Comparison of ENCODE assay signal across 8 cellular contexts in the genomic region with DNA sequence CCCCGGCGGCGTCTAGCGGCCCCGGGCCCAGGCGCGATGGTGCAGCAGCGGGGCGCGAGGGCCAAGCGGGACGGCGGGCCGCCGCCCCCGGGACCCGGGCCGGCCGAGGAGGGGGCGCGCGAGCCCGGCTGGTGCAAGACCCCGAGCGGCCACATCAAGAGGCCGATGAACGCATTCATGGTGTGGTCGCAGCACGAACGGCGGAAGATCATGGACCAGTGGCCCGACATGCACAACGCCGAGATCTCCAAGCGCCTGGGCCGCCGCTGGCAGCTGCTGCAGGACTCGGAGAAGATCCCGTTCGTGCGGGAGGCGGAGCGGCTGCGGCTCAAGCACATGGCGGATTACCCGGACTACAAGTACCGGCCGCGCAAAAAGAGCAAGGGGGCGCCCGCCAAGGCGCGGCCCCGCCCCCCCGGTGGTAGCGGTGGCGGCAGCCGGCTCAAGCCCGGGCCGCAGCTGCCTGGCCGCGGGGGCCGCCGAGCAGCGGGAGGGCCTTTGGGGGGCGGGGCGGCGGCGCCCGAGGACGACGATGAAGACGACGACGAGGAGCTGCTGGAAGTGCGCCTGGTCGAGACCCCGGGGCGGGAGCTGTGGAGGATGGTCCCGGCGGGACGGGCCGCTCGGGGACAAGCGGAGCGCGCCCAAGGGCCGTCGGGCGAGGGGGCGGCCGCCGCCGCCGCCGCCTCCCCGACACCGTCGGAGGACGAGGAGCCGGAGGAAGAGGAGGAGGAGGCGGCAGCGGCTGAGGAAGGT. TPM values are rescaled to one million over a fixed set of nuclear protein-coding genes. Genes with fewer than 3 reads are reported as not detected.
DNase-seq lines count a peak whose midpoint lies in the region; ATAC-seq, FAIRE-seq and TF ChIP-seq lines count a peak whose summit lies in the region.

No MANE protein-coding gene starts in this region.

- DNase-seq in NCI-H2196 (lab: John Stamatoyannopoulos, UW; ENCODE audit: unreplicated experiment) (peak; percentile 36), NCI-H2196 treated with DMSO at 0.1 percent for 48 hours (lab: John Stamatoyannopoulos, UW; ENCODE audit: unreplicated experiment) (no peak), SHP77 (lab: John Stamatoyannopoulos, UW) (peak; percentile 54 to 60), adrenal gland (peak; percentile 71 to 88 (median 74)), left cardiac atrium (peak; percentile 78), pancreas (peak; percentile 63 to 90 (median 76)), NCI-H774 (lab: John Stamatoyannopoulos, UW) (no peak)

- WGBS in adrenal gland, 4 donors, result 0% methylated on average over 101 to 103 of the region's 103 CpGs; no CpG with 5 or more reads in 2 of the 4 donors
- WGBS in pancreas, 2 donors, result 1% methylated on average over 62 to 103 of the region's 103 CpGs

- H3K4me1 ChIP-seq in HUES6 (ENCODE audit: control insufficient read depth, insufficient read depth, low read length) (peaks cover 41% of the 10 kb centered on the region), adrenal gland (replicated peaks in 1 of 2) (peaks cover 20 to 33% of the 10 kb centered on the region in 2 donors), pancreas (peaks cover 0 to 6% (median 6%) of the 10 kb centered on the region in 3 donors)

- FAIRE-seq in pancreas (lab: Jason Lieb, UNC), result no peak

- TF ChIP-seq POLR2A in adrenal gland (IDR thresholded peaks at IDR 0.05), result peak in 1 of 2 donors; percentile 4

- H3K27ac ChIP-seq in HUES6 (ENCODE audit: low read depth, low read length), result peak overlapping the region; percentile 80; the same call in 1 of the 2 replicates
- peak overlapping the region; percentile 72 to 99 (median 94) for H3K27ac ChIP-seq in adrenal gland
- peak overlapping the region; percentile 71 to 96 (median 90) for H3K27ac ChIP-seq in pancreas

- no peaks in the 10 kb centered on the region for H3K9me3 ChIP-seq in HUES6 (ENCODE audit: control insufficient read depth, insufficient read depth, low read depth, low read length)
- no peaks in the 10 kb centered on the region for H3K9me3 ChIP-seq in adrenal gland (replicated peaks in 1 of 3)
- H3K9me3 ChIP-seq in pancreas, result no peaks in the 10 kb centered on the region

- intact Hi-C loops in adrenal gland (cut with DNase I), result no loop called here
- intact Hi-C loops in left cardiac atrium (cut with DNase I), result no loop called here
- intact Hi-C loops in pancreas (cut with DNase I), result no loop called here

- H3K9ac ChIP-seq in HUES6 (ENCODE audit: low read length), result peak overlapping the region; percentile 96

- TF ChIP-seq CTCF in adrenal gland (IDR thresholded peaks at IDR 0.05) (no peak), pancreas (IDR thresholded peaks at IDR 0.05) (no peak)

- H3K36me3 ChIP-seq in HUES6 (ENCODE audit: control insufficient read depth, insufficient read depth, low read length), result peaks cover 6% of the 10 kb centered on the region
- H3K36me3 ChIP-seq in adrenal gland (replicated peaks in 1 of 2), result no peaks in the 10 kb centered on the region
- H3K36me3 ChIP-seq in pancreas, result no peaks in the 10 kb centered on the region

- H3K27me3 ChIP-seq in HUES6 (ENCODE audit: control insufficient read depth, insufficient read depth, low read length) (no peaks in the 10 kb centered on the region), adrenal gland (no peaks in the 10 kb centered on the region), pancreas (no peaks in the 10 kb centered on the region)

- ATAC-seq in left cardiac atrium (peak in 1 of 2 donors; percentile 9), pancreas (peak in 1 of 4 donors; percentile 2)

- H3K4me3 ChIP-seq in HUES6 (ENCODE audit: low read depth, low read length) (peak overlapping the region; percentile 93), adrenal gland (peak overlapping the region in 3 of 4 donors; percentile 37 to 83 (median 42)), pancreas (peak overlapping the region; percentile 57 to 74 (median 70))

RNA-seq across cellular contexts. Expression of gene SOX12, which starts 0.7 kb away (rescaled TPM):
- total RNA-seq in adrenal gland (10 to 100 TPM in 6 of 8 donors, 1 to 10 TPM in 2; 8.8 to 38.8 (median 13.9) TPM), left cardiac atrium (10 to 100 TPM in 1 of 2 donors, 1 to 10 TPM in 1; 8.1 to 11.6 TPM), pancreas (1 to 10 TPM; 4.3 to 8.8 (median 6.5) TPM)
- polyA plus RNA-seq in adrenal gland (10 to 100 TPM in 1 of 3 donors, 1 to 10 TPM in 2; 2.0 to 12.8 (median 5.4) TPM), pancreas (1 to 10 TPM; 2.9 to 4.8 TPM)

RNA-seq across cellular contexts. Expression of gene NRSN2, which starts 20.8 kb away (rescaled TPM):
- total RNA-seq in adrenal gland (100 to 1,000 TPM in 2 of 8 donors, 10 to 100 TPM in 6; 45.5 to 146 (median 82.1) TPM), left cardiac atrium (10 to 100 TPM; 20.6 to 34.9 TPM), pancreas (10 to 100 TPM; 10.7 to 23.0 (median 15.3) TPM)
- polyA plus RNA-seq in adrenal gland (100 to 1,000 TPM in 2 of 3 donors, 10 to 100 TPM in 1; 70.0 to 263 (median 249) TPM), pancreas (10 to 100 TPM; 25.5 to 41.3 TPM)

RNA-seq across cellular contexts. Expression of gene ZCCHC3, which starts 28.7 kb away (rescaled TPM):
- total RNA-seq in adrenal gland (10 to 100 TPM; 14.5 to 21.8 (median 17.3) TPM), left cardiac atrium (10 to 100 TPM; 11.0 to 12.2 TPM), pancreas (1 to 10 TPM; 4.2 to 8.1 (median 6.2) TPM)
- polyA plus RNA-seq in adrenal gland (10 to 100 TPM; 11.1 to 11.5 (median 11.5) TPM), pancreas (10 to 100 TPM in 1 of 2 donors, 1 to 10 TPM in 1; 5.2 to 10.7 TPM)

RNA-seq across cellular contexts. Expression of gene C20orf96, which starts 35.5 kb away (rescaled TPM):
- total RNA-seq in adrenal gland, result 10 to 100 TPM in 1 of 8 donors, 1 to 10 TPM in 7; 2.7 to 20.2 (median 6.3) TPM
- polyA plus RNA-seq in adrenal gland, result 10 to 100 TPM in 1 of 3 donors, 1 to 10 TPM in 2; 5.3 to 13.7 (median 7.6) TPM
- 1 to 10 TPM; 5.5 to 7.2 TPM for total RNA-seq in left cardiac atrium
- 1 to 10 TPM; 2.5 to 6.3 (median 2.9) TPM for total RNA-seq in pancreas
- 1 to 10 TPM; 5.8 to 6.8 TPM for polyA plus RNA-seq in pancreas

RNA-seq across cellular contexts. Expression of gene TRIB3, which starts 54.5 kb away (rescaled TPM):
- total RNA-seq in adrenal gland, result 10 to 100 TPM in 4 of 8 donors, 1 to 10 TPM in 4; 6.4 to 39.7 (median 11.0) TPM
- polyA plus RNA-seq in adrenal gland, result 10 to 100 TPM in 1 of 3 donors, 1 to 10 TPM in 2; 4.3 to 10.8 (median 5.3) TPM
- 1 to 10 TPM; 1.4 to 3.4 TPM for total RNA-seq in left cardiac atrium
- total RNA-seq in pancreas, result 10 to 100 TPM in 1 of 6 donors, 1 to 10 TPM in 5; 4.4 to 97.7 (median 6.6) TPM
- 10 to 100 TPM in 1 of 2 donors, 1 to 10 TPM in 1; 6.5 to 12.8 TPM for polyA plus RNA-seq in pancreas

Comparison
In these comparisons a context has a peak if more than half of its experiments do, and no peak if none do; other contexts are left out.
1. DNase-seq: peak in NCI-H2196 (single experiment), SHP77 (2 of 2), adrenal gland (7 of 7), left cardiac atrium (single experiment) and pancreas (6 of 6); none in NCI-H2196 treated with DMSO at 0.1 percent for 48 hours (single experiment) and NCI-H774 (single experiment).
2. H3K4me3 ChIP-seq: peak in every context shown above with its lines; median percentile 93 in HUES6; 70 in pancreas; 42 in adrenal gland.
3. Peak in every context shown above with its lines, with median percentiles within 50 percentile points of each other: H3K27ac ChIP-seq.